ENCODE assay signal across 8 cellular contexts in genomic region chr1:25247024-25247828, GRCh38. TPM values are rescaled to one million over a fixed set of nuclear protein-coding genes. Genes with fewer than 3 reads are reported as not detected.
DNase-seq lines count a peak whose midpoint lies in the region; ATAC-seq, FAIRE-seq and TF ChIP-seq lines count a peak whose summit lies in the region.

TSS of gene RSRP1 (minus strand) at chr1:25247454. CDS start at chr1:25246963, 491 bp downstream.

- H2AFZ ChIP-seq in mammary epithelial cell (ENCODE audit: low read depth, low read length), result peak within 1 kb of the TSS; percentile 93

- peak within 1 kb of the TSS; percentile 94 for H3K4me2 ChIP-seq in mammary epithelial cell (ENCODE audit: insufficient read depth, low read depth, low read length)

- peak within 1 kb of the TSS; percentile 83 for H3K4me3 ChIP-seq in A673 (ENCODE audit: low read depth, low read length, poor library complexity, severe bottlenecking)
- H3K4me3 ChIP-seq in WERI-Rb-1 (ENCODE audit: low read depth, low read length), result peak within 1 kb of the TSS; percentile 92
- H3K4me3 ChIP-seq in mammary epithelial cell (replicated peaks in 1 of 3; ENCODE audit: insufficient read depth in 1 of 3, low read depth in 2 of 3, low read length in 3 of 3), result peak within 1 kb of the TSS; percentile 55 to 100 (median 99)
- peak within 1 kb of the TSS; percentile 85 to 97 for H3K4me3 ChIP-seq in small intestine (ENCODE audit: low read depth in 1 of 2, low read length in 2 of 2)

- TF ChIP-seq CTCF in A673 (conservative IDR thresholded peaks at IDR 0.05; ENCODE audit: low read depth, low read length), result no peak
- no peak for TF ChIP-seq CTCF in WERI-Rb-1 (IDR thresholded peaks at IDR 0.05; ENCODE audit: low read depth, low read length)
- peak in 1 of 2 donors; percentile 3 for TF ChIP-seq CTCF in mammary epithelial cell (conservative IDR thresholded peaks at IDR 0.05 in 1 of 2, IDR thresholded peaks at IDR 0.05 in 1 of 2; ENCODE audit: extremely low read depth in 1 of 2, insufficient read depth in 1 of 2, low read depth in 1 of 2, low read length in 2 of 2)

- H3K36me3 ChIP-seq in A673 (ENCODE audit: insufficient read depth, low read length, poor library complexity, severe bottlenecking) (peaks cover 36% of the 10 kb centered on the region), WERI-Rb-1 (peaks cover 42% of the 10 kb centered on the region), mammary epithelial cell (ENCODE audit: insufficient read depth, low read length) (peaks cover 29% of the 10 kb centered on the region), small intestine (ENCODE audit: control insufficient read depth in 2 of 2, insufficient read depth in 2 of 2, low read length in 2 of 2) (peaks cover 7 to 14% of the 10 kb centered on the region in 2 donors)

- peaks cover 50% of the 10 kb centered on the region for H3K79me2 ChIP-seq in mammary epithelial cell (ENCODE audit: insufficient read depth, low read length)

- CTCF ChIA-PET in A673 (lab: Charles Lee) (no interaction called here), mammary epithelial cell (lab: Charles Lee; ENCODE audit: low non-redundant PET) (interaction anchor here (0.6 to 0.9 kb wide), 2 partner anchors 13 to 21 kb away, joined by 3 to 7 read pairs; no protein-coding TSS in a partner anchor)

- POLR2A ChIA-PET in A673 (lab: Charles Lee; ENCODE audit: low non-redundant PET), result interaction anchor here (0.6 to 1.0 kb wide), 3 partner anchors 14 to 398 kb away, joined by 3 to 8 read pairs (median 6); partner anchors contain the start of gene SYF2

- ATAC-seq in GM18868 (IDR thresholded peaks at IDR 0.05; ENCODE audit: unreplicated experiment) (peak; percentile 81), HG03108 (IDR thresholded peaks at IDR 0.05; ENCODE audit: unreplicated experiment) (peak; percentile 75)

- no peak for FAIRE-seq in small intestine (lab: Jason Lieb, UNC)

- peak; percentile 99 for DNase-seq in A673 (ENCODE audit: low spot score)
- DNase-seq in NCI-H2196 treated with DMSO at 0.1 percent for 48 hours (lab: John Stamatoyannopoulos, UW; ENCODE audit: unreplicated experiment), result peak; percentile 98
- DNase-seq in WERI-Rb-1, result peak; percentile 99
- DNase-seq in mammary epithelial cell, result peak; percentile 95
- DNase-seq in iPS-NIHi11 (ENCODE audit: low spot score), result peak; percentile 99
- DNase-seq in small intestine, result peak; percentile 100

- WGBS in mammary epithelial cell (ENCODE audit: low coverage, missing lambda C conversion rate), result 3% methylated on average over 42 of the region's 79 CpGs
- WGBS in small intestine, 3 donors, result 0% methylated on average over 69 to 79 of the region's 79 CpGs

- peak within 1 kb of the TSS; percentile 98 for H3K9ac ChIP-seq in mammary epithelial cell (ENCODE audit: insufficient read depth, low read length)

- peaks cover 11% of the 10 kb centered on the region for H4K20me1 ChIP-seq in mammary epithelial cell (ENCODE audit: insufficient read depth, low read length)

- H3K27me3 ChIP-seq in A673 (replicated peaks; ENCODE audit: insufficient read depth, low read depth, low read length, poor library complexity), result no peaks in the 10 kb centered on the region
- no peaks in the 10 kb centered on the region for H3K27me3 ChIP-seq in WERI-Rb-1 (ENCODE audit: insufficient read depth, low read depth, severe bottlenecking)
- H3K27me3 ChIP-seq in mammary epithelial cell (ENCODE audit: insufficient read depth, low read length), result no peaks in the 10 kb centered on the region
- H3K27me3 ChIP-seq in small intestine (ENCODE audit: control insufficient read depth in 2 of 2, insufficient read depth in 2 of 2, low read length in 2 of 2), result no peaks in the 10 kb centered on the region

- H3K9me3 ChIP-seq in A673 (ENCODE audit: low read depth, low read length, poor library complexity, severe bottlenecking) (no peaks in the 10 kb centered on the region), WERI-Rb-1 (ENCODE audit: severe bottlenecking) (no peaks in the 10 kb centered on the region), mammary epithelial cell (replicated peaks; ENCODE audit: insufficient read depth, low read length) (no peaks in the 10 kb centered on the region), small intestine (ENCODE audit: control insufficient read depth, low read depth) (no peaks in the 10 kb centered on the region)

- BruUV-seq in A673 (replicated peaks; lab: Mats Ljungman, UMichigan), result TSS peak; percentile 77
- BruUV-seq in mammary epithelial cell (replicated peaks; lab: Mats Ljungman, UMichigan), result TSS peak; percentile 88

- in situ Hi-C loops in mammary epithelial cell (cut with MboI; ENCODE audit: low sequenced_read_pairs in 2 of 2), result loop anchor here in 1 of 2 donors (10.0 to 25.0 kb wide), 2 partner anchors 98 to 565 kb away; partner anchors contain the start of genes MTFR1L and SELENON

- H3K27ac ChIP-seq in A673 (ENCODE audit: low read depth, low read length, poor library complexity, severe bottlenecking) (peak within 1 kb of the TSS; percentile 98), WERI-Rb-1 (peak within 1 kb of the TSS; percentile 85), mammary epithelial cell (ENCODE audit: insufficient read depth, low read depth, low read length) (peak within 1 kb of the TSS; percentile 96), small intestine (ENCODE audit: low read depth in 1 of 2, low read length in 1 of 2) (peak within 1 kb of the TSS; percentile 100)

- H3K4me1 ChIP-seq in A673 (ENCODE audit: insufficient read depth, low read length, poor library complexity, severe bottlenecking) (peaks cover 20% of the 10 kb centered on the region), mammary epithelial cell (ENCODE audit: insufficient read depth, low read length) (peaks cover 16% of the 10 kb centered on the region), small intestine (ENCODE audit: control insufficient read depth in 2 of 2, insufficient read depth in 1 of 2, low read depth in 1 of 2, low read length in 1 of 2) (peaks cover 0 to 6% of the 10 kb centered on the region in 2 donors)

- intact Hi-C loops in A673 (cut with micrococcal nuclease; ENCODE audit: unreplicated experiment), result no loop called here
- intact Hi-C loops in mammary epithelial cell (cut with micrococcal nuclease), result loop anchor here (10.0 kb wide), 2 partner anchors 278 to 568 kb away; partner anchors contain the start of gene MTFR1L

- dilution Hi-C loops in mammary epithelial cell (cut with HindIII; ENCODE audit: low sequenced_read_pairs), result no loop called here

RNA-seq across cellular contexts. Expression of gene RSRP1, which starts in this region (rescaled TPM):
- total RNA-seq in A673 (2021) (62.1 and 65.3 TPM in 2 replicates), mammary epithelial cell (10 to 100 TPM; 55.3 to 71.8 TPM)
- polyA plus RNA-seq in mammary epithelial cell (18.8 TPM), small intestine (100 to 1,000 TPM in 1 of 3 donors, 10 to 100 TPM in 2; 56.7 to 291 (median 59.2) TPM)
- polyA minus RNA-seq in mammary epithelial cell, result 23.3 TPM

Comparison
In these comparisons a context has a peak if more than half of its experiments do, and no peak if none do; other contexts are left out.
1. Peak in every context shown above with its lines: DNase-seq, ATAC-seq, H3K4me3 ChIP-seq and H3K27ac ChIP-seq.